44 cellular contexts compared by ENCODE assay signal in the genomic region with DNA sequence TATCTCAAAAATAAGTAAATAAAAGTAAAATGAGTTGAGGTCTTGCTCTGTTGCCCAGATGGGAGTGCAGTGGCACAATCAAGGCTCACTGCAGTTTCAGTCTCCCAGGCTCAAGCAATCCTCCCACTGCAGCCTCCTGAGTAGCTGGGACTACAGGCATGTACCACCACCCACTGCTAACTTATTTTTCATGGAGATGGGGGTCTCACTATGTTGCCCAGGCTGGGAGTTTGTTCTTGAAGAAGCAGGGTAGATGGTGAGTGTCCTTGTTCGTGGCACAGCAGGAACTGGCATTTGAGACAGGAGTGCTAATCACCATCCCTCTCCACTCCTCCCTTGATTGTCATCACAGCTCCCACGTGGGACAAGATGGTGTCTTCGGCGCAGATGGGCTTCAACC. TPM values are rescaled to one million over a fixed set of nuclear protein-coding genes. Genes with fewer than 3 reads are reported as not detected.
"Had no signal": no experiment of that assay in that cellular context is flagged by ENCODE, and none has a peak within 500 bp of the region (broad histone marks: within the 10 kb centered on the region; RNA-seq: fewer than 3 reads in every experiment).

No MANE protein-coding gene starts in this region.

- H3K36me3 ChIP-seq: adrenal gland, ascending aorta, brain microvascular endothelial cell, breast epithelium, cardiac muscle cell had no signal

- H3K4me1 Mint-ChIP-seq: activated T-helper 17 cell treated with anti-CD3 and anti-CD28 coated beads, Interleukin-2, amount 50 U/mL, for 72 hours had no signal

- H3K27me3 Mint-ChIP-seq: activated naive CD8-positive, alpha-beta T cell treated with anti-CD3 and anti-CD28 coated beads for 36 hours; activated naive CD8-positive, alpha-beta T cell treated with anti-CD3 and anti-CD28 coated beads, Interleukin-2, amount 10 ng/mL, durations not matched to agents 7 days and 5 days; activated naive CD8-positive, alpha-beta T cell treated with anti-CD3 and anti-CD28 coated beads, Interleukin-2, amount 50 U/mL, for 24 hours; activated T-helper 17 cell treated with anti-CD3 and anti-CD28 coated beads, Interleukin-2, amount 50 U/mL, for 72 hours; central memory CD8-positive, alpha-beta T cell had no signal

- H3K27ac ChIP-seq: adrenal gland, ascending aorta, body of pancreas, brain microvascular endothelial cell, breast epithelium, cardiac muscle cell had no signal

- H3K9me3 Mint-ChIP-seq: activated naive CD4-positive, alpha-beta T cell treated with anti-CD3 and anti-CD28 coated beads for 36 hours; activated naive CD4-positive, alpha-beta T cell treated with anti-CD3 and anti-CD28 coated beads, Interleukin-2, amount 50 U/mL, for 24 hours; activated naive CD4-positive, alpha-beta T cell treated with anti-CD3 and anti-CD28 coated beads, Interleukin-2, amount 50 U/mL, for 72 hours; activated naive CD8-positive, alpha-beta T cell treated with anti-CD3 and anti-CD28 coated beads, Interleukin-2, amount 50 U/mL, for 24 hours; activated T-cell treated with anti-CD3 and anti-CD28 coated beads, Interleukin-2, amount 50 U/mL, for 4 hours; activated T-cell treated with anti-CD3 and anti-CD28 coated beads, Interleukin-2, amount 50 U/mL, for 72 hours; activated T-helper 17 cell treated with anti-CD3 and anti-CD28 coated beads, Interleukin-2, amount 50 U/mL, for 72 hours; central memory CD8-positive, alpha-beta T cell had no signal

- ATAC-seq: activated naive CD4-positive, alpha-beta T cell treated with anti-CD3 and anti-CD28 coated beads, Interleukin-2, amount 50 U/mL, for 72 hours; activated naive CD8-positive, alpha-beta T cell treated with anti-CD3 and anti-CD28 coated beads, Interleukin-2, amount 50 U/mL, for 24 hours; activated T-cell treated with anti-CD3 and anti-CD28 coated beads, Interleukin-2, amount 50 U/mL, for 4 hours; activated T-cell treated with anti-CD3 and anti-CD28 coated beads, Interleukin-2, amount 50 U/mL, for 72 hours; activated T-helper 17 cell treated with anti-CD3 and anti-CD28 coated beads, Interleukin-2, amount 50 U/mL, for 72 hours; body of pancreas had no signal

- H3K36me3 Mint-ChIP-seq: activated naive CD4-positive, alpha-beta T cell treated with anti-CD3 and anti-CD28 coated beads, Interleukin-2, amount 50 U/mL, for 24 hours had no signal

- DNase-seq: activated effector memory CD4-positive, alpha-beta T cell treated with anti-CD3 and anti-CD28 coated beads, Interleukin-2, amount 50 U/mL, for 16 hours; activated effector memory CD4-positive, alpha-beta T cell treated with Interleukin-2 at 50 U/mL for 16 hours; activated gamma-delta T cell; activated gamma-delta T cell treated with Interleukin-2 at 50 U/mL for 16 hours; activated naive CD4-positive, alpha-beta T cell; activated naive CD4-positive, alpha-beta T cell treated with anti-CD3 and anti-CD28 coated beads for 36 hours; activated naive CD4-positive, alpha-beta T cell treated with anti-CD3 and anti-CD28 coated beads, Interleukin-2, amount 10 ng/mL, durations not matched to agents 7 days and 5 days; activated naive CD4-positive, alpha-beta T cell treated with anti-CD3 and anti-CD28 coated beads, Interleukin-2, amount 50 U/mL, for 16 hours; activated naive CD4-positive, alpha-beta T cell treated with Interleukin-2 at 50 U/mL for 16 hours; activated naive CD8-positive, alpha-beta T cell treated with anti-CD3 and anti-CD28 coated beads for 36 hours; activated naive CD8-positive, alpha-beta T cell treated with anti-CD3 and anti-CD28 coated beads, Interleukin-2, amount 10 ng/mL, durations not matched to agents 7 days and 5 days; activated naive CD8-positive, alpha-beta T cell treated with anti-CD3 and anti-CD28 coated beads, Interleukin-2, amount 50 U/mL, for 24 hours; activated T-cell treated with anti-CD3 and anti-CD28 coated beads, Interleukin-2, amount 50 U/mL, for 1 hour; activated T-cell treated with anti-CD3 and anti-CD28 coated beads, Interleukin-2, amount 50 U/mL, for 24 hours; activated T-cell treated with anti-CD3 and anti-CD28 coated beads, Interleukin-2, amount 50 U/mL, for 4 hours; activated T-cell treated with anti-CD3 and anti-CD28 coated beads, Interleukin-2, amount 50 U/mL, for 48 hours; activated T-cell treated with anti-CD3 and anti-CD28 coated beads, Interleukin-2, amount 50 U/mL, for 72 hours; adrenal gland; amniotic stem cell; amygdala; anterior cingulate cortex; aorta; body of pancreas; brain microvascular endothelial cell; caudate nucleus; central memory CD4-positive, alpha-beta T cell; cerebellar nuclear complex had no signal

- FAIRE-seq: astrocyte, bronchial epithelial cell had no signal

- H3K4me3 ChIP-seq: adrenal gland, ascending aorta, body of pancreas, breast epithelium, cardiac muscle cell had no signal

- H3K4me1 ChIP-seq: adrenal gland, ascending aorta, body of pancreas, breast epithelium had no signal

- H3K27me3 ChIP-seq: adrenal gland, ascending aorta, body of pancreas, brain microvascular endothelial cell, breast epithelium, cardiac muscle cell had no signal

- H3K9me3 ChIP-seq: adrenal gland, body of pancreas, breast epithelium had no signal

- H3K4me3 Mint-ChIP-seq: activated naive CD4-positive, alpha-beta T cell treated with anti-CD3 and anti-CD28 coated beads for 36 hours; activated naive CD4-positive, alpha-beta T cell treated with anti-CD3 and anti-CD28 coated beads, Interleukin-2, amount 10 ng/mL, durations not matched to agents 7 days and 5 days; activated naive CD4-positive, alpha-beta T cell treated with anti-CD3 and anti-CD28 coated beads, Interleukin-2, amount 50 U/mL, for 24 hours; activated naive CD8-positive, alpha-beta T cell; activated naive CD8-positive, alpha-beta T cell treated with anti-CD3 and anti-CD28 coated beads for 36 hours; activated naive CD8-positive, alpha-beta T cell treated with anti-CD3 and anti-CD28 coated beads, Interleukin-2, amount 10 ng/mL, durations not matched to agents 7 days and 5 days; activated naive CD8-positive, alpha-beta T cell treated with anti-CD3 and anti-CD28 coated beads, Interleukin-2, amount 50 U/mL, for 24 hours; activated T-cell treated with anti-CD3 and anti-CD28 coated beads, Interleukin-2, amount 50 U/mL, for 24 hours; activated T-cell treated with anti-CD3 and anti-CD28 coated beads, Interleukin-2, amount 50 U/mL, for 4 hours; activated T-cell treated with anti-CD3 and anti-CD28 coated beads, Interleukin-2, amount 50 U/mL, for 72 hours; activated T-helper 1 cell treated with anti-CD3 and anti-CD28 coated beads, Interleukin-12 subunit alpha, Interleukin-12 subunit beta, Interleukin-2, Interleukin-4 antibody, amounts not matched to agents 30 ng/mL and 10 ng/mL and 1 ng/mL, durations not matched to agents 14 hours and 24 hours and 36 hours; activated T-helper 17 cell treated with anti-CD3 and anti-CD28 coated beads, Interleukin-2, amount 50 U/mL, for 72 hours; central memory CD8-positive, alpha-beta T cell had no signal

- H3K27ac Mint-ChIP-seq: activated naive CD4-positive, alpha-beta T cell treated with anti-CD3 and anti-CD28 coated beads for 36 hours; activated naive CD4-positive, alpha-beta T cell treated with anti-CD3 and anti-CD28 coated beads, Interleukin-2, amount 10 ng/mL, durations not matched to agents 7 days and 5 days; activated naive CD4-positive, alpha-beta T cell treated with anti-CD3 and anti-CD28 coated beads, Interleukin-2, amount 50 U/mL, for 24 hours; activated naive CD8-positive, alpha-beta T cell; activated naive CD8-positive, alpha-beta T cell treated with anti-CD3 and anti-CD28 coated beads for 36 hours; activated naive CD8-positive, alpha-beta T cell treated with anti-CD3 and anti-CD28 coated beads, Interleukin-2, amount 10 ng/mL, durations not matched to agents 7 days and 5 days; activated naive CD8-positive, alpha-beta T cell treated with anti-CD3 and anti-CD28 coated beads, Interleukin-2, amount 50 U/mL, for 24 hours; activated T-cell treated with anti-CD3 and anti-CD28 coated beads, Interleukin-2, amount 50 U/mL, for 24 hours; activated T-cell treated with anti-CD3 and anti-CD28 coated beads, Interleukin-2, amount 50 U/mL, for 72 hours; activated T-helper 1 cell treated with anti-CD3 and anti-CD28 coated beads, Interleukin-12 subunit alpha, Interleukin-12 subunit beta, Interleukin-2, Interleukin-4 antibody, amounts not matched to agents 30 ng/mL and 10 ng/mL and 1 ng/mL, durations not matched to agents 14 hours and 24 hours and 36 hours; activated T-helper 17 cell treated with anti-CD3 and anti-CD28 coated beads, Interleukin-2, amount 50 U/mL, for 72 hours; activated T-helper 2 cell treated with anti-CD3 and anti-CD28 coated beads, Interferon-gamma antibody, Interleukin-2, Interleukin-4, amounts not matched to agents 10 μg/mL and 5 μg/mL and 100 μg/mL, durations not matched to agents 14 hours and 24 hours and 36 hours; brain had no signal

RNA-seq across cellular contexts. Expression of a gene that starts 3.5 kb away (rescaled TPM):
- total RNA-seq: ascending aorta had no signal

RNA-seq across cellular contexts. Expression of a gene that starts 22.3 kb away (rescaled TPM):
- total RNA-seq: activated naive CD4-positive, alpha-beta T cell treated with anti-CD3 and anti-CD28 coated beads for 36 hours; activated naive CD4-positive, alpha-beta T cell treated with anti-CD3 and anti-CD28 coated beads, Interleukin-2, amount 50 U/mL, for 72 hours; activated naive CD8-positive, alpha-beta T cell treated with anti-CD3 and anti-CD28 coated beads for 36 hours; activated naive CD8-positive, alpha-beta T cell treated with anti-CD3 and anti-CD28 coated beads, Interleukin-2, amount 10 ng/mL, durations not matched to agents 7 days and 5 days; activated T-cell treated with anti-CD3 and anti-CD28 coated beads, Interleukin-2, amount 50 U/mL, for 4 hours; activated T-cell treated with anti-CD3 and anti-CD28 coated beads, Interleukin-2, amount 50 U/mL, for 72 hours; activated T-helper 1 cell treated with anti-CD3 and anti-CD28 coated beads, Interleukin-12 subunit alpha, Interleukin-12 subunit beta, Interleukin-2, Interleukin-4 antibody, amounts not matched to agents 30 ng/mL and 10 ng/mL and 1 ng/mL, durations not matched to agents 14 hours and 24 hours and 36 hours; activated T-helper 17 cell treated with anti-CD3 and anti-CD28 coated beads, Interleukin-2, amount 50 U/mL, for 72 hours; activated T-helper 2 cell treated with anti-CD3 and anti-CD28 coated beads, Interferon-gamma antibody, Interleukin-2, Interleukin-4, amounts not matched to agents 10 μg/mL and 5 μg/mL and 100 μg/mL, durations not matched to agents 14 hours and 24 hours and 36 hours; adrenal gland; aorta; ascending aorta; astrocyte; body of pancreas; breast epithelium; bronchial epithelial cell; cardiac septum; cerebellum; chondrocyte had no signal
- polyA plus RNA-seq: adipose tissue, aorta had no signal
